In the genomic region with DNA sequence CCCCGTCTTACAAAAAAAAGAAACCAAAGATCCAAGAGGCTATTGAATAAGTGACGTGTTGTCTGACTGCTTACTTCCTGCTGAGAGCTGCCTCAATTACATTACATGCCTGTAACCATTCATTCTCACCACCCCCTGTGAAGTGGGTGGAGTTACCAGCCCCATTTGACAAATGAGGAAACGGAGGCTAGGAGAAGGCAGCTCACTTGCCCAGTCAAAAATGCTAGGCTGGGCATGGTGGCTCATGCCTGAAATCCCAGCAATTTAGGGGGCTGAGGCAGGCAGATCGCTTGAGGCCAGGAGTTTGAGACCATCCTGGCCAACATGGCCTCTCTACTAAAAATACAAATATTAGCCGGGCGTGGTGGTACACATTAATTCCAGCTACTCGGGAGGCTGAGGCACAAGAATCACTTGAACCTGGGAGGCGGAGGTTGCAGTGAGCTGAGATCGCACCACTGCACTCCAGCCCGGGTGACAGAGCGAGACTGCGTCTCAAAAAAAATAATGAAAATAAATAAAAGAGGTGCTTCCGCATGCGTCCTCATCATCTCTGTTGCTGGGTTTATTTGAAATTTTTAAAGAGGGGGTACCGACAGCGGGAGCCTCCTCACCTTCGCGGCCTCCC, we compare ENCODE assay signal across 9 cellular contexts. TPM values are rescaled to one million over a fixed set of nuclear protein-coding genes. Genes with fewer than 3 reads are reported as not detected.
DNase-seq lines count a peak whose midpoint lies in the region; ATAC-seq and TF ChIP-seq lines count a peak whose summit lies in the region.
"Had no signal": no experiment of that assay in that cellular context is flagged by ENCODE, and none has a peak within 500 bp of the region (broad histone marks: within the 10 kb centered on the region; RNA-seq: fewer than 3 reads in every experiment).

No MANE protein-coding gene starts in this region.

- DNase-seq in CD14-positive monocyte (ENCODE audit: low spot score) (peak; percentile 83), H7 (peak; percentile 84), NT2/D1 (ENCODE audit: low read depth, low spot score) (peak; percentile 68), fibroblast of the aortic adventitia (ENCODE audit: low read depth) (peak; percentile 66), transverse colon (peak; percentile 58)
- peak; percentile 74 for DNase-seq in activated T-cell treated with anti-CD3 and anti-CD28 coated beads, Interleukin-2, amount 50 U/mL, for 24 hours

- in situ Hi-C loops in transverse colon (cut with MboI; ENCODE audit: low pct_ligation_motif_present in 1 of 4, low pct_unique_long_range_greater_than_20kb in 1 of 4, low sequenced_read_pairs in 3 of 4): no loop called here

- H3K27me3 ChIP-seq in H7 (ENCODE audit: control insufficient read depth, insufficient read depth, low read length) (no peaks in the 10 kb centered on the region), NT2/D1 (ENCODE audit: insufficient read depth, insufficient read length) (no peaks in the 10 kb centered on the region), neuron (ENCODE audit: insufficient read depth, low read length) (no peaks in the 10 kb centered on the region), transverse colon (no peaks in the 10 kb centered on the region)

- peak overlapping the region; percentile 97 for H3K4me3 ChIP-seq in H7 (ENCODE audit: insufficient read depth, low read depth, low read length)
- peak overlapping the region; percentile 99 for H3K4me3 ChIP-seq in NT2/D1 (ENCODE audit: insufficient read length, low read depth)
- H3K4me3 ChIP-seq in fibroblast of the aortic adventitia (ENCODE audit: low read depth, low read length): peak overlapping the region; percentile 96
- H3K4me3 ChIP-seq in neuron (ENCODE audit: low read length): peak overlapping the region; percentile 62
- H3K4me3 ChIP-seq in transverse colon: peak overlapping the region; percentile 76 to 94 (median 82)

- peaks cover 0 to 2% (median 0%) of the 10 kb centered on the region in 7 donors for H3K9me3 Mint-ChIP-seq in CD14-positive monocyte
- no peaks in the 10 kb centered on the region for H3K9me3 Mint-ChIP-seq in activated T-cell treated with anti-CD3 and anti-CD28 coated beads, Interleukin-2, amount 50 U/mL, for 24 hours

- TF ChIP-seq CTCF in CD14-positive monocyte (IDR thresholded peaks at IDR 0.05) (no peak), fibroblast of the aortic adventitia (IDR thresholded peaks at IDR 0.05; ENCODE audit: insufficient read depth, low read length) (no peak), transverse colon (IDR thresholded peaks at IDR 0.05) (no peak)

- ATAC-seq in GM21786 (IDR thresholded peaks at IDR 0.05; ENCODE audit: unreplicated experiment): no peak

- intact Hi-C loops in CD14-positive monocyte (cut with micrococcal nuclease) (loop anchor here in 1 of 2 donors (5.0 kb wide), 3 partner anchors 56 to 91 kb away; partner anchors contain the start of genes PLEKHJ1 and SF3A2), transverse colon (cut with DNase I; ENCODE audit: low total_unique reads) (loop anchor here (10.0 kb wide), 1 partner anchor 173 kb away; the partner anchor contains the start of gene AP3D1)

- H3K36me3 ChIP-seq in H7 (replicated peaks; ENCODE audit: control insufficient read depth, insufficient read depth, low read length) (peaks cover 12% of the 10 kb centered on the region), NT2/D1 (ENCODE audit: insufficient read depth, insufficient read length, low read length) (peaks cover 45% of the 10 kb centered on the region), neuron (ENCODE audit: insufficient read depth, low read length) (peaks cover 28% of the 10 kb centered on the region), transverse colon (peaks cover 0 to 3% (median 0%) of the 10 kb centered on the region in 4 donors)

- H3K9me3 ChIP-seq in NT2/D1 (ENCODE audit: insufficient read depth, low read length): no peaks in the 10 kb centered on the region
- no peaks in the 10 kb centered on the region for H3K9me3 ChIP-seq in neuron (ENCODE audit: low read length)
- H3K9me3 ChIP-seq in transverse colon: no peaks in the 10 kb centered on the region

- peaks cover 23 to 38% of the 10 kb centered on the region in 2 donors for H3K36me3 Mint-ChIP-seq in CD14-positive monocyte
- peaks cover 61% of the 10 kb centered on the region for H3K36me3 Mint-ChIP-seq in activated T-cell treated with anti-CD3 and anti-CD28 coated beads, Interleukin-2, amount 50 U/mL, for 24 hours (ENCODE audit: low read depth)

- TF ChIP-seq POLR2A in transverse colon (IDR thresholded peaks at IDR 0.05): no peak

- peak overlapping the region; percentile 98 to 99 (median 99) for H3K27ac Mint-ChIP-seq in CD14-positive monocyte
- peak overlapping the region; percentile 99 for H3K27ac Mint-ChIP-seq in activated T-cell treated with anti-CD3 and anti-CD28 coated beads, Interleukin-2, amount 50 U/mL, for 24 hours

- peak overlapping the region; percentile 33 for H2AFZ ChIP-seq in neuron (ENCODE audit: low read depth, low read length)

- WGBS in transverse colon (ENCODE audit: low coverage in 1 of 2), 2 donors: 0 to 1% methylated on average over 4 to 18 of the region's 18 CpGs

- H3K4me3 Mint-ChIP-seq in CD14-positive monocyte: peak overlapping the region; percentile 100
- H3K4me3 Mint-ChIP-seq in activated T-cell treated with anti-CD3 and anti-CD28 coated beads, Interleukin-2, amount 50 U/mL, for 24 hours: peak overlapping the region; percentile 97

- peak overlapping the region; percentile 88 to 94 (median 90) for H3K27ac ChIP-seq in transverse colon

- H3K27me3 Mint-ChIP-seq in CD14-positive monocyte (ENCODE audit: low read depth in 3 of 3): peaks cover 0 to 10% (median 3%) of the 10 kb centered on the region in 3 donors
- no peaks in the 10 kb centered on the region for H3K27me3 Mint-ChIP-seq in activated T-cell treated with anti-CD3 and anti-CD28 coated beads, Interleukin-2, amount 50 U/mL, for 24 hours

- peaks cover 24% of the 10 kb centered on the region for H3K4me1 ChIP-seq in NT2/D1 (ENCODE audit: insufficient read depth, insufficient read length)
- peaks cover 44% of the 10 kb centered on the region for H3K4me1 ChIP-seq in neuron (ENCODE audit: insufficient read depth, low read length)
- peaks cover 36 to 53% (median 51%) of the 10 kb centered on the region in 4 donors for H3K4me1 ChIP-seq in transverse colon

- no peak for TF ChIP-seq EP300 in transverse colon (IDR thresholded peaks at IDR 0.05; ENCODE audit: low read depth)

- peaks cover 59% of the 10 kb centered on the region for H3K4me1 Mint-ChIP-seq in CD14-positive monocyte
- peaks cover 63% of the 10 kb centered on the region for H3K4me1 Mint-ChIP-seq in activated T-cell treated with anti-CD3 and anti-CD28 coated beads, Interleukin-2, amount 50 U/mL, for 24 hours (ENCODE audit: low read depth)

- H3K9ac ChIP-seq in NT2/D1 (ENCODE audit: insufficient read length, low read depth): peak overlapping the region; percentile 100

RNA-seq across cellular contexts. Expression of gene LSM7, which starts 0.5 kb away (rescaled TPM):
- polyA plus RNA-seq in CD14-positive monocyte: 100 to 1,000 TPM in 1 of 2 donors, 10 to 100 TPM in 1; 98.6 to 132 TPM
- 320 and 421 TPM in 2 replicates for total RNA-seq in H7 (2014; rRNA removed; shearing (Covaris generic))
- total RNA-seq in fibroblast of the aortic adventitia (ENCODE audit: low replicate concordance): 108 and 130 TPM in 2 replicates
- 100 to 1,000 TPM in 3 of 4 donors, 10 to 100 TPM in 1; 62.9 to 151 (median 132) TPM for total RNA-seq in transverse colon

RNA-seq across cellular contexts. Expression of gene SPPL2B, which starts 0.6 kb away (rescaled TPM):
- polyA plus RNA-seq in CD14-positive monocyte: 1 to 10 TPM; 5.7 to 8.7 TPM
- total RNA-seq in H7 (2014; rRNA removed; shearing (Covaris generic)): 65.9 and 75.3 TPM in 2 replicates
- total RNA-seq in fibroblast of the aortic adventitia (ENCODE audit: low replicate concordance): 24.6 and 47.2 TPM in 2 replicates
- total RNA-seq in transverse colon: 100 to 1,000 TPM; 149 to 367 (median 242) TPM

RNA-seq across cellular contexts. Expression of gene LINGO3, which starts 19.9 kb away (rescaled TPM):
- polyA plus RNA-seq in CD14-positive monocyte: 1 to 10 TPM; 2.2 to 2.8 TPM
- total RNA-seq in H7 (2014; rRNA removed; shearing (Covaris generic)): 1.1 and 2.7 TPM in 2 replicates
- total RNA-seq in fibroblast of the aortic adventitia (ENCODE audit: low replicate concordance) (not detected in 2 replicates), transverse colon (1 to 10 TPM in 1 of 4 donors, under 1 TPM in 2, not detected in 1; 0.27 to 1.5 (median 0.64) TPM)

RNA-seq across cellular contexts. Expression of gene TMPRSS9, which starts 32.2 kb away (rescaled TPM):
- polyA plus RNA-seq in CD14-positive monocyte: under 1 TPM in 1 of 2 donors, not detected in 1; 0.30 TPM
- 0.48 TPM in 1 of 2 replicates, not detected in the other for total RNA-seq in H7 (2014; rRNA removed; shearing (Covaris generic))
- not detected in 2 replicates for total RNA-seq in fibroblast of the aortic adventitia (ENCODE audit: low replicate concordance)
- total RNA-seq in transverse colon: under 1 TPM in 1 of 4 donors, not detected in 3; 0.27 TPM
- total RNA-seq: T-helper 1 cell treated with Interleukin-12 subunit alpha and Interleukin-12 subunit beta and Interleukin-4 antibody, amounts not matched to agents 30 ng/mL and 1 ng/mL, for 36 hours had no signal

RNA-seq across cellular contexts. Expression of gene PEAK3, which starts 45.9 kb away (rescaled TPM):
- 1 to 10 TPM; 2.9 to 6.3 TPM for polyA plus RNA-seq in CD14-positive monocyte
- not detected in 2 replicates for total RNA-seq in H7 (2014; rRNA removed; shearing (Covaris generic))
- not detected in 2 replicates for total RNA-seq in fibroblast of the aortic adventitia (ENCODE audit: low replicate concordance)
- total RNA-seq in transverse colon: 1 to 10 TPM in 2 of 4 donors, under 1 TPM in 1, not detected in 1; 0.27 to 1.1 (median 1.1) TPM
